ENCODE assay signal across 1 cellular context in the genomic region with DNA sequence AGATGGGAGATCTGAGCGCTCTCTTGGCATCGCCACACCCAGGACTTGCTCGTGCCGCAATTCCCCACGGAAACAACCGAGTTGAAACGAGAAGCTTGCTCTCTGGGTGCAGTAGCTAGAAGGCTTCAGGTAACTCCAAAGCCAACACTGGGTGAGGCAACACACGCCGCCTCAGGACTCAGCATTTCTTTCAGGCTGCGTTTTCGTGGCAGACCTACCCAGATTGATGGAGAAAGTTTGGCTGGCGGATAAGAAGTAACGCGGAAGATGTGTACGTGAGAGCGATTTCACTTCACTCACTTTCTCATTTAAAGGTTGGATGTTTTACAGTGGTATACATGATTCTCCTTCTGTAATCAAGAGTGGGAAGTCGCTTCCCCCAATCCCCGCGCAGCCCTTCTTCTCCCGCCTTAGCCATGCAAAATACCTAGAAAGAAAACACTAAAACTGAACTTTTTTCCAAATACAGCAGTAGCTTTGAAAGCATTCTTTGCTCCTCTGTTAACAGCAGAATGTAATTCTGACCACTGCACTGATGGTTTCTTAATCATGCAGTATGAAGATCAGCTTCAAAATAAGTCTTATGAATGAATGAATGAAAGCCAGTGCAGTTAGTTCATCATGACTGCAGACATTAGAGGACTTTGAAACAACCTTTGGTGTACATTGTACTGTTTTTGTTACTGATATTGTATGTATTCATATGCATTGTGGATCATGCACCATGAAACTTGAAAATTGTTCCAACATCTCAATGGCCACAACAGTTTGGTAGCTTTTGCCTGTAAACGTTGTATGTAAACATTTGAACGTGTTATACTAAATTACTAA.
TF ChIP-seq lines count a peak whose summit lies in the region.

No MANE protein-coding gene starts in this region.

TF ChIP-seq in SK-N-SH treated with all-trans-retinoic acid at 6 μM for 48 hours, 23 proteins besides CTCF, POLR2A, EP300 and RAD21 (continued from another document):
- TF ChIP-seq ZNF565 (CRISPR knock-in tag; conservative IDR thresholded peaks at IDR 0.05; ENCODE audit: low read depth) (no peak), ISL1 (CRISPR knock-in tag; IDR thresholded peaks at IDR 0.05) (no peak), OSR1 (CRISPR knock-in tag; IDR thresholded peaks at IDR 0.05) (no peak), ZNF8 (CRISPR knock-in tag; IDR thresholded peaks at IDR 0.05) (no peak)
- TF ChIP-seq, protein P1, sequence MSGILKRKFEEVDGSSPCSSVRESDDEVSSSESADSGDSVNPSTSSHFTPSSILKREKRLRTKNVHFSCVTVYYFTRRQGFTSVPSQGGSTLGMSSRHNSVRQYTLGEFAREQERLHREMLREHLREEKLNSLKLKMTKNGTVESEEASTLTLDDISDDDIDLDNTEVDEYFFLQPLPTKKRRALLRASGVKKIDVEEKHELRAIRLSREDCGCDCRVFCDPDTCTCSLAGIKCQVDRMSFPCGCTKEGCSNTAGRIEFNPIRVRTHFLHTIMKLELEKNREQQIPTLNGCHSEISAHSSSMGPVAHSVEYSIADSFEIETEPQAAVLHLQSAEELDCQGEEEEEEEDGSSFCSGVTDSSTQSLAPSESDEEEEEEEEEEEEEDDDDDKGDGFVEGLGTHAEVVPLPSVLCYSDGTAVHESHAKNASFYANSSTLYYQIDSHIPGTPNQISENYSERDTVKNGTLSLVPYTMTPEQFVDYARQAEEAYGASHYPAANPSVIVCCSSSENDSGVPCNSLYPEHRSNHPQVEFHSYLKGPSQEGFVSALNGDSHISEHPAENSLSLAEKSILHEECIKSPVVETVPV (CRISPR knock-in tag; IDR thresholded peaks at IDR 0.05): no peak
